ENCODE assay signal across 25 cellular contexts in the genomic region with DNA sequence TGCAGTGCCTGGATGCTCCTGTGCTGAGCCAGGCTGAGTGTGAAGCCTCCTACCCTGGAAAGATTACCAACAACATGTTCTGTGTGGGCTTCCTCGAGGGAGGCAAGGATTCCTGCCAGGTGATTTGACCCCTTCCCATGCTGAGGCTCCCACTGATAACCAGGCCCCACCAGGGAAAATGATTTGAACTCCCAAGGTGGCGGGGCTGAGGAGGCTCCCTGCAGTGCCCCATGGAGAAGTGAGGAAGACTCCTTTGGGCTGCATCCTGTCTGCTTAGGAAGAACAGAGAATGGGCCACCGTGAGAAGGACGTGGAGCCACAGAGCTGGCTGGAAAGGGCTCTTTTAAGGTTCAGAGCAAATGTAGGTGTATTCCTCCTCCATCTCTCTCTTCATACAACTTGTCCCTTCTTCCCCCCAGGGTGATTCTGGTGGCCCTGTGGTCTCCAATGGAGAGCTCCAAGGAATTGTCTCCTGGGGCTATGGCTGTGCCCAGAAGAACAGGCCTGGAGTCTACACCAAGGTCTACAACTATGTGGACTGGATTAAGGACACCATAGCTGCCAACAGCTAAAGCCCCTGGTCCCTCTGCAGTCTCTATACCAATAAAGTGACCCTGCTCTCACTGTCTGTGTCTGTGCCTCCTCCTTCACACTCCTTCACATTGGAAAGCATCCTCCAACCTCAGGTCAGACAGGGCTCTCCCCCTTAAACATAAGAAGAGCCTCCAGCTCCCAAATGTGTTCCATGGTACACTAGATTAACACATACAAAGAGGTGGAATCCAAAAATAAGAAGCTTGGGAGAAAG. TPM values are rescaled to one million over a fixed set of nuclear protein-coding genes. Genes with fewer than 3 reads are reported as not detected.
"Had no signal": no experiment of that assay in that cellular context is flagged by ENCODE, and none has a peak within 500 bp of the region (broad histone marks: within the 10 kb centered on the region; RNA-seq: fewer than 3 reads in every experiment).

No MANE protein-coding gene starts in this region.

- H3K4me3 ChIP-seq: MG63, Peyer's patch, SJCRH30, SK-N-MC had no signal

- H3K27me3 ChIP-seq: MG63, Peyer's patch had no signal

- H3K4me1 ChIP-seq: SJCRH30 had no signal

- H3K27ac ChIP-seq: Peyer's patch, SJCRH30, SK-N-MC had no signal

- DNase-seq: IMR-90, Karpas-422, KG1, MG63, NCI-H1092, NCI-H1105 treated with DMSO at 0.1 percent for 48 hours, NCI-H1417 treated with DMSO at 0.1 percent for 48 hours, NCI-H146, NCI-H1694 treated with DMSO at 0.1 percent for 48 hours, NCI-H2029, NCI-H2081 treated with DMSO at 0.1 percent for 48 hours, NCI-H2171, NCI-H446, NCI-H510A, NCI-H524 treated with DMSO at 0.1 percent for 48 hours, NCI-H69, NCI-H774, Peyer's patch, SHP77 treated with DMSO at 0.1 percent for 48 hours, SJCRH30 had no signal

- H3K36me3 ChIP-seq: MG63, Peyer's patch, SJCRH30 had no signal

- ATAC-seq: HepG2, Right ventricle myocardium inferior had no signal

- H3K9me3 ChIP-seq: MG63, SJCRH30 had no signal

RNA-seq across cellular contexts. Expression of gene PRSS2, which starts 3.4 kb away (rescaled TPM):
- total RNA-seq: HepG2, HT1080, IMR-90, Right ventricle myocardium inferior, RPMI7951, SJCRH30 had no signal

RNA-seq across cellular contexts. Expression of gene PRSS1, which starts 24.9 kb away (rescaled TPM):
- total RNA-seq: HepG2, HT1080, IMR-90, Peyer's patch, Right ventricle myocardium inferior, RPMI7951, SJCRH30 had no signal
